In genomic region chr10:131548176-131548575, GRCh38 we compare ENCODE assay signal across 37 cellular contexts.
A peak's percentile ranks its signal among the peaks of the same experiment; 100 is the strongest.
DNase-seq lines count a peak whose midpoint lies in the region; ATAC-seq, FAIRE-seq and TF ChIP-seq lines count a peak whose summit lies in the region.
"Had no signal": no experiment of that assay in that cellular context is flagged by ENCODE, and none has a peak within 500 bp of the region (broad histone marks: within the 10 kb centered on the region; RNA-seq: fewer than 3 reads in every experiment).

No MANE protein-coding gene starts in this region.

- intact Hi-C loops in heart right ventricle (cut with DNase I): no loop called here
- intact Hi-C loops in naive thymus-derived CD4-positive, alpha-beta T cell (cut with micrococcal nuclease): no loop called here
- intact Hi-C loops in esophagus squamous epithelium (cut with DNase I): no loop called here

- ATAC-seq in heart right ventricle (no peak), GM18511 (IDR thresholded peaks at IDR 0.05; ENCODE audit: unreplicated experiment) (no peak)
- peak; percentile 10 for ATAC-seq in naive thymus-derived CD4-positive, alpha-beta T cell
- ATAC-seq: A549; CD8-positive, alpha-beta T cell had no signal

- H3K4me1 Mint-ChIP-seq in naive thymus-derived CD4-positive, alpha-beta T cell: no peaks in the 10 kb centered on the region
- no peaks in the 10 kb centered on the region for H3K4me1 Mint-ChIP-seq in osteocyte (ENCODE audit: unreplicated experiment)
- H3K4me1 Mint-ChIP-seq: B cell; CD14-positive monocyte; CD4-positive, CD25-positive, alpha-beta regulatory T cell; CD8-positive, alpha-beta memory T cell had no signal

- FAIRE-seq in GM12891 (lab: Jason Lieb, UNC): no peak
- FAIRE-seq: A204.1, A549, D721Med had no signal

- H3K27me3 Mint-ChIP-seq in naive thymus-derived CD4-positive, alpha-beta T cell: peaks cover 0 to 29% (median 10%) of the 10 kb centered on the region in 5 donors
- no peaks in the 10 kb centered on the region for H3K27me3 Mint-ChIP-seq in osteocyte (ENCODE audit: unreplicated experiment)
- H3K27me3 Mint-ChIP-seq: CD4-positive, alpha-beta memory T cell; CD4-positive, CD25-positive, alpha-beta regulatory T cell had no signal

- H3K4me1 ChIP-seq in right atrium auricular region (no peaks in the 10 kb centered on the region), heart right ventricle (no peaks in the 10 kb centered on the region), esophagus squamous epithelium (no peaks in the 10 kb centered on the region)
- H3K4me1 ChIP-seq in naive thymus-derived CD4-positive, alpha-beta T cell (ENCODE audit: control insufficient read depth in 2 of 2, insufficient read depth in 2 of 2, low read length in 2 of 2): no peaks in the 10 kb centered on the region
- H3K4me1 ChIP-seq: A549, BE2C, Caco-2 had no signal

- POLR2A ChIA-PET in naive thymus-derived CD4-positive, alpha-beta T cell (lab: Charles Lee): no interaction called here

- DNase-seq in right atrium auricular region (ENCODE audit: low spot score): peak; percentile 34
- no peak for DNase-seq in heart right ventricle
- peak; percentile 26 for DNase-seq in ecto neural progenitor cell (ENCODE audit: low spot score)
- DNase-seq in naive thymus-derived CD4-positive, alpha-beta T cell: no peak
- DNase-seq in osteocyte (ENCODE audit: extremely low spot score, unreplicated experiment): peak; percentile 57
- no peak for DNase-seq in GM12891 (ENCODE audit: insufficient read length, low spot score)
- DNase-seq in esophagus squamous epithelium (lab: John Stamatoyannopoulos, UW): no peak
- DNase-seq: 8988T; ACHN; AML-193; BE2C; C1 segment of cervical spinal cord; Caco-2; Calu3; CD4-positive, alpha-beta memory T cell; CD4-positive, alpha-beta T cell; CD4-positive, CD25-positive, alpha-beta regulatory T cell; CD8-positive, alpha-beta memory T cell; CD8-positive, alpha-beta T cell; COR-L47; DMS 273 treated with DMSO at 0.1 percent for 48 hours; DMS153; DMS53; DMS79; DMS79 treated with DMSO at 0.1 percent for 48 hours; DND-41; EL had no signal

- peaks cover 0 to 3% (median 0%) of the 10 kb centered on the region in 11 donors for H3K9me3 Mint-ChIP-seq in naive thymus-derived CD4-positive, alpha-beta T cell
- H3K9me3 Mint-ChIP-seq in osteocyte (ENCODE audit: unreplicated experiment): peaks cover 29% of the 10 kb centered on the region
- H3K9me3 Mint-ChIP-seq: CD4-positive, alpha-beta T cell; CD4-positive, CD25-positive, alpha-beta regulatory T cell; CD8-positive, alpha-beta T cell had no signal

- H3K4me3 Mint-ChIP-seq in naive thymus-derived CD4-positive, alpha-beta T cell: no peak overlapping the region
- no peak overlapping the region for H3K4me3 Mint-ChIP-seq in osteocyte (ENCODE audit: unreplicated experiment)
- H3K4me3 Mint-ChIP-seq: B cell; CD14-positive monocyte; CD4-positive, alpha-beta memory T cell; CD4-positive, alpha-beta T cell; CD4-positive, CD25-positive, alpha-beta regulatory T cell; CD8-positive, alpha-beta memory T cell; CD8-positive, alpha-beta T cell had no signal

- H3K36me3 ChIP-seq in right atrium auricular region (no peaks in the 10 kb centered on the region), heart right ventricle (no peaks in the 10 kb centered on the region), esophagus squamous epithelium (no peaks in the 10 kb centered on the region)
- H3K36me3 ChIP-seq in naive thymus-derived CD4-positive, alpha-beta T cell (ENCODE audit: control insufficient read depth in 2 of 3, insufficient read depth in 3 of 3, low read length in 3 of 3): no peaks in the 10 kb centered on the region
- H3K36me3 ChIP-seq: BE2C; BLaER1; BLaER1 treated with 17β-estradiol and CSF1 and Interleukin-3, amounts not matched to agents 10 nM and 100 nM had no signal

- H3K27me3 ChIP-seq in right atrium auricular region (no peaks in the 10 kb centered on the region), heart right ventricle (peaks cover 0 to 49% (median 30%) of the 10 kb centered on the region in 7 donors), esophagus squamous epithelium (peaks cover 0 to 40% (median 0%) of the 10 kb centered on the region in 4 donors)
- H3K27me3 ChIP-seq in naive thymus-derived CD4-positive, alpha-beta T cell (ENCODE audit: control insufficient read depth in 2 of 2, insufficient read depth in 2 of 2, low read length in 2 of 2): no peaks in the 10 kb centered on the region
- H3K27me3 ChIP-seq: BE2C, BLaER1 had no signal

- CTCF ChIA-PET in naive thymus-derived CD4-positive, alpha-beta T cell (lab: Charles Lee): no interaction called here

- H3K9me3 ChIP-seq in right atrium auricular region (no peaks in the 10 kb centered on the region), heart right ventricle (no peaks in the 10 kb centered on the region), esophagus squamous epithelium (no peaks in the 10 kb centered on the region)
- no peaks in the 10 kb centered on the region for H3K9me3 ChIP-seq in naive thymus-derived CD4-positive, alpha-beta T cell (ENCODE audit: control insufficient read depth in 2 of 3, low read length in 3 of 3)
- H3K9me3 ChIP-seq: A549; BE2C; BLaER1; BLaER1 treated with 17β-estradiol and CSF1 and Interleukin-3, amounts not matched to agents 10 nM and 100 nM; Caco-2 had no signal

- no peak for TF ChIP-seq POLR2A in GM12891 (IDR thresholded peaks at IDR 0.05; ENCODE audit: low read depth, low read length)
- no peak for TF ChIP-seq POLR2A in esophagus squamous epithelium (IDR thresholded peaks at IDR 0.05)

- TF ChIP-seq CTCF in right atrium auricular region (IDR thresholded peaks at IDR 0.05) (no peak), heart right ventricle (IDR thresholded peaks at IDR 0.05) (no peak), osteocyte (IDR thresholded peaks at IDR 0.05) (no peak), esophagus squamous epithelium (IDR thresholded peaks at IDR 0.05) (no peak)

- H3K36me3 Mint-ChIP-seq in naive thymus-derived CD4-positive, alpha-beta T cell: no peaks in the 10 kb centered on the region
- no peaks in the 10 kb centered on the region for H3K36me3 Mint-ChIP-seq in osteocyte (ENCODE audit: unreplicated experiment)
- H3K36me3 Mint-ChIP-seq: CD14-positive monocyte; CD4-positive, alpha-beta memory T cell; CD4-positive, CD25-positive, alpha-beta regulatory T cell; CD8-positive, alpha-beta memory T cell; CD8-positive, alpha-beta T cell had no signal

- WGBS in heart right ventricle, 2 donors: 72 to 76% methylated on average over 12 of the region's 12 CpGs
- 76 to 83% methylated on average over 1 to 12 of the region's 12 CpGs for WGBS in esophagus squamous epithelium, 2 donors

- no peak overlapping the region for H3K27ac Mint-ChIP-seq in naive thymus-derived CD4-positive, alpha-beta T cell
- no peak overlapping the region for H3K27ac Mint-ChIP-seq in osteocyte (ENCODE audit: unreplicated experiment)
- H3K27ac Mint-ChIP-seq: B cell; CD14-positive monocyte; CD4-positive, alpha-beta memory T cell; CD4-positive, alpha-beta T cell; CD8-positive, alpha-beta memory T cell; CD8-positive, alpha-beta T cell had no signal

- H3K4me3 ChIP-seq in right atrium auricular region: no peak overlapping the region
- H3K4me3 ChIP-seq in heart right ventricle: no peak overlapping the region
- H3K4me3 ChIP-seq in naive thymus-derived CD4-positive, alpha-beta T cell (ENCODE audit: low read length): no peak overlapping the region
- no peak overlapping the region for H3K4me3 ChIP-seq in esophagus squamous epithelium
- H3K4me3 ChIP-seq: A549; BLaER1; BLaER1 treated with 17β-estradiol and CSF1 and Interleukin-3, amounts not matched to agents 10 nM and 100 nM had no signal

- no peak overlapping the region for H3K27ac ChIP-seq in right atrium auricular region
- H3K27ac ChIP-seq in heart right ventricle: no peak overlapping the region
- no peak overlapping the region for H3K27ac ChIP-seq in naive thymus-derived CD4-positive, alpha-beta T cell (ENCODE audit: low read depth, low read length)
- H3K27ac ChIP-seq in esophagus squamous epithelium: no peak overlapping the region
- H3K27ac ChIP-seq: 22Rv1; A549; BLaER1; BLaER1 treated with 17β-estradiol and CSF1 and Interleukin-3, amounts not matched to agents 10 nM and 100 nM; C4-2B had no signal

TF ChIP-seq in GM12891, 5 proteins besides CTCF, POLR2A, EP300 and RAD21:
- no peak for TF ChIP-seq SPI1 (IDR thresholded peaks at IDR 0.05; ENCODE audit: low read depth, low read length)
- TF ChIP-seq POLR2AphosphoS5 (IDR thresholded peaks at IDR 0.05; ENCODE audit: low read depth, low read length): no peak
- no peak for TF ChIP-seq POU2F2 (IDR thresholded peaks at IDR 0.05; ENCODE audit: low read depth, low read length)
- no peak for TF ChIP-seq PAX5 (IDR thresholded peaks at IDR 0.05; ENCODE audit: insufficient read depth, low read length, severe bottlenecking)
- no peak for TF ChIP-seq TAF1 (IDR thresholded peaks at IDR 0.05; ENCODE audit: low read depth, low read length)

Comparison
In these comparisons a context has a peak if more than half of its experiments do, and no peak if none do; other contexts are left out.
1. DNase-seq: peak in right atrium auricular region (single experiment), ecto neural progenitor cell (single experiment) and osteocyte (single experiment); none in heart right ventricle (0 of 2), naive thymus-derived CD4-positive, alpha-beta T cell (0 of 9), GM12891 (single experiment) and esophagus squamous epithelium (single experiment).